ENCODE assay signal across 2 cellular contexts in the genomic region with DNA sequence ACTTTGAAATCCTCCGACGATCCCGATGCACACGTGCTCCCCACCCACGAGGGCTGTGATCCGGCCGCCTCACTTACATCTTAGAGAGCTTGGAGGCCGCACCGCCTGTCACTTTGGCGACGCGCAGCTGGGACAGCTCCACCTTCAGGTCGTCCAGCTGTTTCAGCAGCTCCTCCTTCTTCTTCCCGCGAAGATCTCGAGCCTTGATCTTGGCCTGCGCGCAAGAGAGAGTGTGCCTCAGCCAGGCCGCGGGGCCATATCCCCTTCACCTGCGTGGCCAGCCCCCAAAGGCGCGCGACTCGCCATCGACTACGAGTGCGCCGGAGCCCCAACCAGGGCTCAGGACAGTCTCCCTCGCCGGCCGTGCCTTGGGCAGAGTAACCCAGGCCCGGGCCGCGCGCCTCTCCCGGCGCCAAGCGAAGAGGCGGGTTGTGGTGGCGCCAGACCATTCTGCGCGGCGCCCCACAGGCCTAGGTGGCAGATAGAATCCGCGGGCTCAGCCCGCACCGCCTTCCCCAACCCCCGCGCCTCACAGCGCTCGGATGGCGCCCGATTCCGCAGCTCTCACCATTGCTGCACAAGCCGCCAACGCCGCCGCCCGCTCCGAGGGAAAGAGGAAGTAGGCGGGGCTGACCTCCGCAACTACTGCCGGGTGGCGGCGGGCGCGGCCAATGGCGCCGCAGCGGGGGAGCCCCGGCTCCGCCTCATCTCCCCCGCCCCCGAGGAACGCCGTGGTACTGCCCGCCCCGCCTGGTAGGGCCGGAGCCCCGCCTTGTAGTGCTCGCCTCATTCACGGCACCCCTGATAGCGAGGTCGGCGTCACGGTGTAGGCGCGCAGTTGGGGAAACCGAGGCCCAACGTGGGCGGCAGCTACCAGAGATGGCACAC.
TF ChIP-seq lines count a peak whose summit lies in the region.

A gene (plus strand): TSS at position 789 of the 888 bp plus-strand sequence. CDS start 7,161 bp downstream, outside the sequence.
A gene (minus strand): TSS at position 616 of the 888 bp plus-strand sequence. CDS start 45 bp downstream, at position 571.

TF ChIP-seq in A549, 52 proteins besides CTCF, POLR2A, EP300 and RAD21 (continues in another document):
- TF ChIP-seq JUN (IDR thresholded peaks at IDR 0.05): peak; percentile 96 to 99
- TF ChIP-seq HEYL (CRISPR knock-in tag; IDR thresholded peaks at IDR 0.05): no peak
- TF ChIP-seq MYC (IDR thresholded peaks at IDR 0.05; ENCODE audit: borderline replicate concordance, low read length): peak; percentile 93
- no peak; the same call in 1 of the 2 replicates for TF ChIP-seq TP53 (CRISPR knock-in tag; IDR thresholded peaks at IDR 0.05)
- no peak for TF ChIP-seq GATA3 (IDR thresholded peaks at IDR 0.05; ENCODE audit: borderline replicate concordance)
- TF ChIP-seq RFX5 (IDR thresholded peaks at IDR 0.05): no peak
- TF ChIP-seq POLR2AphosphoS2 (conservative IDR thresholded peaks at IDR 0.05; ENCODE audit: low read length): no peak
- no peak for TF ChIP-seq NR3C1 (IDR thresholded peaks at IDR 0.05)
- TF ChIP-seq CHD4 (IDR thresholded peaks at IDR 0.05; ENCODE audit: borderline replicate concordance): no peak
- TF ChIP-seq FOSB (CRISPR knock-in tag; IDR thresholded peaks at IDR 0.05): 0 out of 2 replicates have a peak, but pooled peaks have one; percentile 17
- no peak for TF ChIP-seq HDAC2 (IDR thresholded peaks at IDR 0.05)
- no peak for TF ChIP-seq ZSCAN20 (CRISPR knock-in tag; IDR thresholded peaks at IDR 0.05)
- TF ChIP-seq, protein P1, sequence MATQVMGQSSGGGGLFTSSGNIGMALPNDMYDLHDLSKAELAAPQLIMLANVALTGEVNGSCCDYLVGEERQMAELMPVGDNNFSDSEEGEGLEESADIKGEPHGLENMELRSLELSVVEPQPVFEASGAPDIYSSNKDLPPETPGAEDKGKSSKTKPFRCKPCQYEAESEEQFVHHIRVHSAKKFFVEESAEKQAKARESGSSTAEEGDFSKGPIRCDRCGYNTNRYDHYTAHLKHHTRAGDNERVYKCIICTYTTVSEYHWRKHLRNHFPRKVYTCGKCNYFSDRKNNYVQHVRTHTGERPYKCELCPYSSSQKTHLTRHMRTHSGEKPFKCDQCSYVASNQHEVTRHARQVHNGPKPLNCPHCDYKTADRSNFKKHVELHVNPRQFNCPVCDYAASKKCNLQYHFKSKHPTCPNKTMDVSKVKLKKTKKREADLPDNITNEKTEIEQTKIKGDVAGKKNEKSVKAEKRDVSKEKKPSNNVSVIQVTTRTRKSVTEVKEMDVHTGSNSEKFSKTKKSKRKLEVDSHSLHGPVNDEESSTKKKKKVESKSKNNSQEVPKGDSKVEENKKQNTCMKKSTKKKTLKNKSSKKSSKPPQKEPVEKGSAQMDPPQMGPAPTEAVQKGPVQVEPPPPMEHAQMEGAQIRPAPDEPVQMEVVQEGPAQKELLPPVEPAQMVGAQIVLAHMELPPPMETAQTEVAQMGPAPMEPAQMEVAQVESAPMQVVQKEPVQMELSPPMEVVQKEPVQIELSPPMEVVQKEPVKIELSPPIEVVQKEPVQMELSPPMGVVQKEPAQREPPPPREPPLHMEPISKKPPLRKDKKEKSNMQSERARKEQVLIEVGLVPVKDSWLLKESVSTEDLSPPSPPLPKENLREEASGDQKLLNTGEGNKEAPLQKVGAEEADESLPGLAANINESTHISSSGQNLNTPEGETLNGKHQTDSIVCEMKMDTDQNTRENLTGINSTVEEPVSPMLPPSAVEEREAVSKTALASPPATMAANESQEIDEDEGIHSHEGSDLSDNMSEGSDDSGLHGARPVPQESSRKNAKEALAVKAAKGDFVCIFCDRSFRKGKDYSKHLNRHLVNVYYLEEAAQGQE (IDR thresholded peaks at IDR 0.05): no peak; the same call in 1 of the 2 replicates
- TF ChIP-seq NFE2L2 (conservative IDR thresholded peaks at IDR 0.05; ENCODE audit: low read length): no peak
- TF ChIP-seq SMC3 (IDR thresholded peaks at IDR 0.05): no peak
- TF ChIP-seq, protein P2, sequence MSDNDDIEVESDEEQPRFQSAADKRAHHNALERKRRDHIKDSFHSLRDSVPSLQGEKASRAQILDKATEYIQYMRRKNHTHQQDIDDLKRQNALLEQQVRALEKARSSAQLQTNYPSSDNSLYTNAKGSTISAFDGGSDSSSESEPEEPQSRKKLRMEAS (IDR thresholded peaks at IDR 0.05): peak; percentile 93
- peak; percentile 69 for TF ChIP-seq BHLHE40 (IDR thresholded peaks at IDR 0.05; ENCODE audit: low read depth, low read length)
- TF ChIP-seq CBX2 (IDR thresholded peaks at IDR 0.05; ENCODE audit: borderline replicate concordance, low read depth): no peak
- TF ChIP-seq RNF2 (IDR thresholded peaks at IDR 0.05; ENCODE audit: borderline replicate concordance, low read depth): no peak
- TF ChIP-seq SREBF2 (IDR thresholded peaks at IDR 0.05): no peak
- no peak for TF ChIP-seq RARB (CRISPR knock-in tag; IDR thresholded peaks at IDR 0.05)
- TF ChIP-seq HOXA7 (CRISPR knock-in tag; IDR thresholded peaks at IDR 0.05): no peak
- TF ChIP-seq, protein P3, sequence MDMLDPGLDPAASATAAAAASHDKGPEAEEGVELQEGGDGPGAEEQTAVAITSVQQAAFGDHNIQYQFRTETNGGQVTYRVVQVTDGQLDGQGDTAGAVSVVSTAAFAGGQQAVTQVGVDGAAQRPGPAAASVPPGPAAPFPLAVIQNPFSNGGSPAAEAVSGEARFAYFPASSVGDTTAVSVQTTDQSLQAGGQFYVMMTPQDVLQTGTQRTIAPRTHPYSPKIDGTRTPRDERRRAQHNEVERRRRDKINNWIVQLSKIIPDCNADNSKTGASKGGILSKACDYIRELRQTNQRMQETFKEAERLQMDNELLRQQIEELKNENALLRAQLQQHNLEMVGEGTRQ (IDR thresholded peaks at IDR 0.05): peak; percentile 26; the same call in 1 of the 2 replicates
- TF ChIP-seq RCOR1 (IDR thresholded peaks at IDR 0.05; ENCODE audit: low read depth, low read length): no peak
- TF ChIP-seq NPAS2 (CRISPR knock-in tag; IDR thresholded peaks at IDR 0.05; ENCODE audit: borderline replicate concordance): no peak
- TF ChIP-seq ZC3H11A (IDR thresholded peaks at IDR 0.05): no peak
- TF ChIP-seq, protein P4, sequence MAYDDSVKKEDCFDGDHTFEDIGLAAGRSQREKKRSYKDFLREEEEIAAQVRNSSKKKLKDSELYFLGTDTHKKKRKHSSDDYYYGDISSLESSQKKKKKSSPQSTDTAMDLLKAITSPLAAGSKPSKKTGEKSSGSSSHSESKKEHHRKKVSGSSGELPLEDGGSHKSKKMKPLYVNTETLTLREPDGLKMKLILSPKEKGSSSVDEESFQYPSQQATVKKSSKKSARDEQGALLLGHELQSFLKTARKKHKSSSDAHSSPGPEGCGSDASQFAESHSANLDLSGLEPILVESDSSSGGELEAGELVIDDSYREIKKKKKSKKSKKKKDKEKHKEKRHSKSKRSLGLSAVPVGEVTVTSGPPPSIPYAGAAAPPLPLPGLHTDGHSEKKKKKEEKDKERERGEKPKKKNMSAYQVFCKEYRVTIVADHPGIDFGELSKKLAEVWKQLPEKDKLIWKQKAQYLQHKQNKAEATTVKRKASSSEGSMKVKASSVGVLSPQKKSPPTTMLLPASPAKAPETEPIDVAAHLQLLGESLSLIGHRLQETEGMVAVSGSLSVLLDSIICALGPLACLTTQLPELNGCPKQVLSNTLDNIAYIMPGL (CRISPR knock-in tag; IDR thresholded peaks at IDR 0.05; ENCODE audit: borderline replicate concordance): peak; percentile 30; the same call in 1 of the 2 replicates
- no peak for TF ChIP-seq ZNF302 (CRISPR knock-in tag; IDR thresholded peaks at IDR 0.05)
- TF ChIP-seq, protein P5, sequence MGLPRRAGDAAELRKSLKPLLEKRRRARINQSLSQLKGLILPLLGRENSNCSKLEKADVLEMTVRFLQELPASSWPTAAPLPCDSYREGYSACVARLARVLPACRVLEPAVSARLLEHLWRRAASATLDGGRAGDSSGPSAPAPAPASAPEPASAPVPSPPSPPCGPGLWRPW (IDR thresholded peaks at IDR 0.05): no peak
- no peak for TF ChIP-seq CEBPB (IDR thresholded peaks at IDR 0.05)
- TF ChIP-seq KDM5A (IDR thresholded peaks at IDR 0.05): no peak

TF ChIP-seq in K562, 482 proteins besides CTCF, POLR2A, EP300 and RAD21 (continues in another document):
- TF ChIP-seq KHSRP (IDR thresholded peaks at IDR 0.05): no peak
- no peak for TF ChIP-seq ZNF707 (CRISPR knock-in tag; conservative IDR thresholded peaks at IDR 0.05)
- no peak for TF ChIP-seq SMAD2 (IDR thresholded peaks at IDR 0.05; ENCODE audit: low read depth, low read length)
- TF ChIP-seq TOE1 (IDR thresholded peaks at IDR 0.05; ENCODE audit: borderline replicate concordance): peak; percentile 81
- TF ChIP-seq TOE1 (CRISPR knock-in tag; IDR thresholded peaks at IDR 0.05; ENCODE audit: borderline replicate concordance, low read depth): no peak
- TF ChIP-seq, protein P6, sequence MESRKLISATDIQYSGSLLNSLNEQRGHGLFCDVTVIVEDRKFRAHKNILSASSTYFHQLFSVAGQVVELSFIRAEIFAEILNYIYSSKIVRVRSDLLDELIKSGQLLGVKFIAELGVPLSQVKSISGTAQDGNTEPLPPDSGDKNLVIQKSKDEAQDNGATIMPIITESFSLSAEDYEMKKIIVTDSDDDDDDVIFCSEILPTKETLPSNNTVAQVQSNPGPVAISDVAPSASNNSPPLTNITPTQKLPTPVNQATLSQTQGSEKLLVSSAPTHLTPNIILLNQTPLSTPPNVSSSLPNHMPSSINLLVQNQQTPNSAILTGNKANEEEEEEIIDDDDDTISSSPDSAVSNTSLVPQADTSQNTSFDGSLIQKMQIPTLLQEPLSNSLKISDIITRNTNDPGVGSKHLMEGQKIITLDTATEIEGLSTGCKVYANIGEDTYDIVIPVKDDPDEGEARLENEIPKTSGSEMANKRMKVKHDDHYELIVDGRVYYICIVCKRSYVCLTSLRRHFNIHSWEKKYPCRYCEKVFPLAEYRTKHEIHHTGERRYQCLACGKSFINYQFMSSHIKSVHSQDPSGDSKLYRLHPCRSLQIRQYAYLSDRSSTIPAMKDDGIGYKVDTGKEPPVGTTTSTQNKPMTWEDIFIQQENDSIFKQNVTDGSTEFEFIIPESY (CRISPR knock-in tag; IDR thresholded peaks at IDR 0.05): peak; percentile 6; the same call in 1 of the 2 replicates
- 0 out of 2 replicates have a peak, but pooled peaks have one; percentile 85 for TF ChIP-seq RBM34 (IDR thresholded peaks at IDR 0.05; ENCODE audit: borderline replicate concordance, insufficient read depth, low read length)
- TF ChIP-seq, protein P7, sequence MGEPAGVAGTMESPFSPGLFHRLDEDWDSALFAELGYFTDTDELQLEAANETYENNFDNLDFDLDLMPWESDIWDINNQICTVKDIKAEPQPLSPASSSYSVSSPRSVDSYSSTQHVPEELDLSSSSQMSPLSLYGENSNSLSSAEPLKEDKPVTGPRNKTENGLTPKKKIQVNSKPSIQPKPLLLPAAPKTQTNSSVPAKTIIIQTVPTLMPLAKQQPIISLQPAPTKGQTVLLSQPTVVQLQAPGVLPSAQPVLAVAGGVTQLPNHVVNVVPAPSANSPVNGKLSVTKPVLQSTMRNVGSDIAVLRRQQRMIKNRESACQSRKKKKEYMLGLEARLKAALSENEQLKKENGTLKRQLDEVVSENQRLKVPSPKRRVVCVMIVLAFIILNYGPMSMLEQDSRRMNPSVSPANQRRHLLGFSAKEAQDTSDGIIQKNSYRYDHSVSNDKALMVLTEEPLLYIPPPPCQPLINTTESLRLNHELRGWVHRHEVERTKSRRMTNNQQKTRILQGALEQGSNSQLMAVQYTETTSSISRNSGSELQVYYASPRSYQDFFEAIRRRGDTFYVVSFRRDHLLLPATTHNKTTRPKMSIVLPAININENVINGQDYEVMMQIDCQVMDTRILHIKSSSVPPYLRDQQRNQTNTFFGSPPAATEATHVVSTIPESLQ (CRISPR knock-in tag; IDR thresholded peaks at IDR 0.05): no peak; the same call in 1 of the 2 replicates
- no peak for TF ChIP-seq ZNF586 (CRISPR knock-in tag; conservative IDR thresholded peaks at IDR 0.05)
- TF ChIP-seq HDAC3 (IDR thresholded peaks at IDR 0.05; ENCODE audit: borderline replicate concordance, partially characterized antibody): no peak
- no peak for TF ChIP-seq POLR3A (IDR thresholded peaks at IDR 0.05; ENCODE audit: borderline replicate concordance, extremely low read depth, insufficient read depth, insufficient read length)
- TF ChIP-seq BRF1 (IDR thresholded peaks at IDR 0.05; ENCODE audit: borderline replicate concordance, extremely low read depth, insufficient read length): no peak
- no peak; the same call in none of the 2 replicates for TF ChIP-seq NFIC (IDR thresholded peaks at IDR 0.05)
- no peak for TF ChIP-seq ZFP36 (IDR thresholded peaks at IDR 0.05; ENCODE audit: low read depth, low read length, partially characterized antibody)
- peak; percentile 69 for TF ChIP-seq CREB1 (IDR thresholded peaks at IDR 0.05)
- peak; percentile 79 for TF ChIP-seq CREB1 (CRISPR knock-in tag; IDR thresholded peaks at IDR 0.05)
- TF ChIP-seq HLTF (IDR thresholded peaks at IDR 0.05): no peak
- TF ChIP-seq, protein P8, sequence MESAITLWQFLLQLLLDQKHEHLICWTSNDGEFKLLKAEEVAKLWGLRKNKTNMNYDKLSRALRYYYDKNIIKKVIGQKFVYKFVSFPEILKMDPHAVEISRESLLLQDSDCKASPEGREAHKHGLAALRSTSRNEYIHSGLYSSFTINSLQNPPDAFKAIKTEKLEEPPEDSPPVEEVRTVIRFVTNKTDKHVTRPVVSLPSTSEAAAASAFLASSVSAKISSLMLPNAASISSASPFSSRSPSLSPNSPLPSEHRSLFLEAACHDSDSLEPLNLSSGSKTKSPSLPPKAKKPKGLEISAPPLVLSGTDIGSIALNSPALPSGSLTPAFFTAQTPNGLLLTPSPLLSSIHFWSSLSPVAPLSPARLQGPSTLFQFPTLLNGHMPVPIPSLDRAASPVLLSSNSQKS (CRISPR knock-in tag; IDR thresholded peaks at IDR 0.05): no peak
- TF ChIP-seq, protein P9, sequence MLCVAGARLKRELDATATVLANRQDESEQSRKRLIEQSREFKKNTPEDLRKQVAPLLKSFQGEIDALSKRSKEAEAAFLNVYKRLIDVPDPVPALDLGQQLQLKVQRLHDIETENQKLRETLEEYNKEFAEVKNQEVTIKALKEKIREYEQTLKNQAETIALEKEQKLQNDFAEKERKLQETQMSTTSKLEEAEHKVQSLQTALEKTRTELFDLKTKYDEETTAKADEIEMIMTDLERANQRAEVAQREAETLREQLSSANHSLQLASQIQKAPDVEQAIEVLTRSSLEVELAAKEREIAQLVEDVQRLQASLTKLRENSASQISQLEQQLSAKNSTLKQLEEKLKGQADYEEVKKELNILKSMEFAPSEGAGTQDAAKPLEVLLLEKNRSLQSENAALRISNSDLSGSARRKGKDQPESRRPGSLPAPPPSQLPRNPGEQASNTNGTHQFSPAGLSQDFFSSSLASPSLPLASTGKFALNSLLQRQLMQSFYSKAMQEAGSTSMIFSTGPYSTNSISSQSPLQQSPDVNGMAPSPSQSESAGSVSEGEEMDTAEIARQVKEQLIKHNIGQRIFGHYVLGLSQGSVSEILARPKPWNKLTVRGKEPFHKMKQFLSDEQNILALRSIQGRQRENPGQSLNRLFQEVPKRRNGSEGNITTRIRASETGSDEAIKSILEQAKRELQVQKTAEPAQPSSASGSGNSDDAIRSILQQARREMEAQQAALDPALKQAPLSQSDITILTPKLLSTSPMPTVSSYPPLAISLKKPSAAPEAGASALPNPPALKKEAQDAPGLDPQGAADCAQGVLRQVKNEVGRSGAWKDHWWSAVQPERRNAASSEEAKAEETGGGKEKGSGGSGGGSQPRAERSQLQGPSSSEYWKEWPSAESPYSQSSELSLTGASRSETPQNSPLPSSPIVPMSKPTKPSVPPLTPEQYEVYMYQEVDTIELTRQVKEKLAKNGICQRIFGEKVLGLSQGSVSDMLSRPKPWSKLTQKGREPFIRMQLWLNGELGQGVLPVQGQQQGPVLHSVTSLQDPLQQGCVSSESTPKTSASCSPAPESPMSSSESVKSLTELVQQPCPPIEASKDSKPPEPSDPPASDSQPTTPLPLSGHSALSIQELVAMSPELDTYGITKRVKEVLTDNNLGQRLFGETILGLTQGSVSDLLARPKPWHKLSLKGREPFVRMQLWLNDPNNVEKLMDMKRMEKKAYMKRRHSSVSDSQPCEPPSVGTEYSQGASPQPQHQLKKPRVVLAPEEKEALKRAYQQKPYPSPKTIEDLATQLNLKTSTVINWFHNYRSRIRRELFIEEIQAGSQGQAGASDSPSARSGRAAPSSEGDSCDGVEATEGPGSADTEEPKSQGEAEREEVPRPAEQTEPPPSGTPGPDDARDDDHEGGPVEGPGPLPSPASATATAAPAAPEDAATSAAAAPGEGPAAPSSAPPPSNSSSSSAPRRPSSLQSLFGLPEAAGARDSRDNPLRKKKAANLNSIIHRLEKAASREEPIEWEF (CRISPR knock-in tag; IDR thresholded peaks at IDR 0.05): no peak
- TF ChIP-seq RFX5 (IDR thresholded peaks at IDR 0.05; ENCODE audit: low read depth, low read length): no peak
